Comparison of ENCODE assay signal across 8 cellular contexts in the genomic region with DNA sequence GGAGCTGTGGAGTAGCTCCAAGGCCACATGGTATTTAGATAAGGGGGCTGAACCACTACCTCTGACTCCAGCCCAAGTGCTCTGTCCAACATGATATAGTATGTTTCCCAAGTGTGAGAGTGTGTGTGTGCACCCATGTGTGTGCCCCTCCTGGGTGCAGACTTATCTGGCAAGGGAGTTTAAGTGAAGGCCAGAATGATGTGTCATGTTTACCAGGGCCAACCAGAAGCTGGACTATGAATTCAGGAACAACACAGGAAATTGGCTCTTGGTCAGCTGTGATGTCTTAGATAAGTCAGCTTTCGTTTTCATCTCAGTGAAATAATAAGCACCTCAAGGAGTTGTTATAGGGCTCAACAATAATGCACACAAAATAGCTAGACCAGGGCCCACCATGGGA.
DNase-seq lines count a peak whose midpoint lies in the region; ATAC-seq and TF ChIP-seq lines count a peak whose summit lies in the region.

No MANE protein-coding gene starts in this region.

- H3K27me3 ChIP-seq in esophagus muscularis mucosa: no peaks in the 10 kb centered on the region

- TF ChIP-seq CTCF in esophagus muscularis mucosa (IDR thresholded peaks at IDR 0.05): no peak

- no peaks in the 10 kb centered on the region for H3K36me3 Mint-ChIP-seq in T-cell
- no peaks in the 10 kb centered on the region for H3K36me3 Mint-ChIP-seq in effector memory CD8-positive, alpha-beta T cell (ENCODE audit: insufficient read depth)

- POLR2A ChIA-PET in T-cell (lab: Charles Lee): interaction anchor here in 1 of 2 donors (0.6 kb wide), 1 partner anchor 172 kb away, joined by 3 read pairs; no protein-coding TSS in a partner anchor

- H3K4me1 Mint-ChIP-seq in T-cell: no peaks in the 10 kb centered on the region
- H3K4me1 Mint-ChIP-seq in effector memory CD8-positive, alpha-beta T cell (ENCODE audit: low read depth in 2 of 2): peaks cover 4 to 6% of the 10 kb centered on the region in 2 donors

- H3K4me3 Mint-ChIP-seq in T-cell: no peak overlapping the region
- H3K4me3 Mint-ChIP-seq in effector memory CD8-positive, alpha-beta T cell: no peak overlapping the region

- intact Hi-C loops in esophagus muscularis mucosa (cut with DNase I): no loop called here

- 44% methylated on average over 1 of the region's 1 CpG for WGBS in esophagus muscularis mucosa

- no peak for TF ChIP-seq POLR2A in esophagus muscularis mucosa (IDR thresholded peaks at IDR 0.05; ENCODE audit: low read depth)

- H3K9me3 ChIP-seq in esophagus muscularis mucosa: no peaks in the 10 kb centered on the region

- peak overlapping the region; percentile 28 to 54 (median 42) for H3K27ac ChIP-seq in esophagus muscularis mucosa (replicated peaks in 1 of 4)

- CTCF ChIA-PET in T-cell (lab: Charles Lee): no interaction called here

- TF ChIP-seq EP300 in esophagus muscularis mucosa (IDR thresholded peaks at IDR 0.05): no peak

- peaks cover 41 to 71% (median 58%) of the 10 kb centered on the region in 4 donors for H3K4me1 ChIP-seq in esophagus muscularis mucosa

- H3K9me3 Mint-ChIP-seq in T-cell: peaks cover 0 to 3% (median 0%) of the 10 kb centered on the region in 3 donors
- H3K9me3 Mint-ChIP-seq in effector memory CD8-positive, alpha-beta T cell: no peaks in the 10 kb centered on the region

- H3K4me3 ChIP-seq in esophagus muscularis mucosa: no peak overlapping the region

- H3K27me3 Mint-ChIP-seq in T-cell: no peaks in the 10 kb centered on the region
- H3K27me3 Mint-ChIP-seq in effector memory CD8-positive, alpha-beta T cell: no peaks in the 10 kb centered on the region

- ATAC-seq in GM18502 (IDR thresholded peaks at IDR 0.05; ENCODE audit: poor library complexity, unreplicated experiment) (peak; percentile 47), T-cell (replicated peaks in 1 of 4) (no peak), HG02938 (IDR thresholded peaks at IDR 0.05; ENCODE audit: unreplicated experiment) (no peak)
- no peak for ATAC-seq in effector memory CD8-positive, alpha-beta T cell (replicated peaks)

- peaks cover 0 to 8% (median 0%) of the 10 kb centered on the region in 4 donors for H3K36me3 ChIP-seq in esophagus muscularis mucosa

- peak; percentile 97 for DNase-seq in M059J (ENCODE audit: low read depth)
- no peak for DNase-seq in esophagus muscularis mucosa (ENCODE audit: extremely low spot score)
- peak; percentile 93 for DNase-seq in pulmonary artery endothelial cell (ENCODE audit: low read depth, low spot score)
- no peak for DNase-seq in T-cell
- no peak for DNase-seq in effector memory CD8-positive, alpha-beta T cell
- DNase-seq in GF-D8 (lab: John Stamatoyannopoulos, UW): no peak

- H3K27ac Mint-ChIP-seq in T-cell: no peak overlapping the region
- H3K27ac Mint-ChIP-seq in effector memory CD8-positive, alpha-beta T cell: no peak overlapping the region

Comparison
In these comparisons a context has a peak if more than half of its experiments do, and no peak if none do; other contexts are left out.
1. DNase-seq: peak in M059J (single experiment) and pulmonary artery endothelial cell (single experiment); none in esophagus muscularis mucosa (single experiment), T-cell (0 of 34), effector memory CD8-positive, alpha-beta T cell (0 of 3) and GF-D8 (single experiment).